In genomic region chr22:46073683-46074504, GRCh38 we compare ENCODE assay signal across 7 cellular contexts.
DNase-seq lines count a peak whose midpoint lies in the region; ATAC-seq lines count a peak whose summit lies in the region.

No MANE protein-coding gene starts in this region.

- peaks cover 55 to 71% (median 57%) of the 10 kb centered on the region in 3 donors for H3K4me1 ChIP-seq in skeletal muscle tissue (ENCODE audit: control insufficient read depth in 3 of 3, insufficient read depth in 3 of 3, low read length in 3 of 3)

- peak overlapping the region; percentile 43 for H3K27ac Mint-ChIP-seq in T-helper 17 cell

- H3K27me3 ChIP-seq in skeletal muscle tissue (ENCODE audit: control insufficient read depth in 3 of 3, insufficient read depth in 3 of 3, low read length in 3 of 3): no peaks in the 10 kb centered on the region

- peak overlapping the region; percentile 96 for H3K27ac ChIP-seq in skeletal muscle tissue (ENCODE audit: low read depth, low read length)

- H3K4me3 ChIP-seq in skeletal muscle tissue (ENCODE audit: low read length in 3 of 3): peak overlapping the region; percentile 95 to 97 (median 95)

- DNase-seq in HS-27A (ENCODE audit: low read depth) (peak; percentile 22), T-helper 17 cell (peak in 1 of 3 donors; percentile 5), Right ventricle myocardium superior (peak; percentile 61), activated gamma-delta T cell (lab: John Stamatoyannopoulos, UW) (no peak), NCI-H2196 (lab: John Stamatoyannopoulos, UW; ENCODE audit: unreplicated experiment) (no peak)

- H3K9ac ChIP-seq in skeletal muscle tissue (ENCODE audit: low read depth in 1 of 3, low read length in 3 of 3): peak overlapping the region; percentile 94 to 100 (median 97)

- intact Hi-C loops in Right ventricle myocardium superior (cut with DNase I): loop anchor here (10.0 kb wide), 1 partner anchor 69 kb away; no protein-coding TSS in a partner anchor

- H3K4me1 Mint-ChIP-seq in T-helper 17 cell: peaks cover 32% of the 10 kb centered on the region

- H3K27me3 Mint-ChIP-seq in T-helper 17 cell: no peaks in the 10 kb centered on the region

- no peaks in the 10 kb centered on the region for H3K36me3 Mint-ChIP-seq in T-helper 17 cell (ENCODE audit: low read depth)

- H3K4me3 Mint-ChIP-seq in T-helper 17 cell: peak overlapping the region; percentile 73

- no peaks in the 10 kb centered on the region for H3K9me3 ChIP-seq in T-helper 17 cell (ENCODE audit: control insufficient read depth, low read length, poor library complexity, severe bottlenecking)
- no peaks in the 10 kb centered on the region for H3K9me3 ChIP-seq in skeletal muscle tissue (ENCODE audit: control insufficient read depth in 3 of 3, low read length in 3 of 3)

- H3K36me3 ChIP-seq in skeletal muscle tissue (ENCODE audit: control insufficient read depth in 3 of 3, insufficient read depth in 3 of 3, low read length in 3 of 3): peaks cover 0 to 26% (median 2%) of the 10 kb centered on the region in 3 donors

- no peak for ATAC-seq in T-helper 17 cell
- ATAC-seq in Right ventricle myocardium superior (ENCODE audit: poor library complexity): peak; percentile 0
- ATAC-seq in GM21515 (IDR thresholded peaks at IDR 0.05; ENCODE audit: unreplicated experiment): no peak

Comparison
In these comparisons a context has a peak if more than half of its experiments do, and no peak if none do; other contexts are left out.
1. DNase-seq: peak in HS-27A (single experiment) and Right ventricle myocardium superior (single experiment); none in activated gamma-delta T cell (single experiment) and NCI-H2196 (single experiment).